In genomic region chr10:26890956-26891355, GRCh38 we compare ENCODE assay signal across 1 cellular context.
TF ChIP-seq lines count a peak whose summit lies in the region.

No MANE protein-coding gene starts in this region.

TF ChIP-seq in K562, 482 proteins besides CTCF, POLR2A, EP300 and RAD21 (continued from another document):
- TF ChIP-seq CHAMP1 (IDR thresholded peaks at IDR 0.05) (0 out of 2 replicates have a peak, but pooled peaks have one; percentile 25), MEF2D (tag; conservative IDR thresholded peaks at IDR 0.05; ENCODE audit: low read depth) (no peak), SPI1 (IDR thresholded peaks at IDR 0.05; ENCODE audit: borderline replicate concordance, low read depth, low read length) (peak; percentile 30; the same call in 1 of the 2 replicates), ZNF197 (CRISPR knock-in tag; IDR thresholded peaks at IDR 0.05; ENCODE audit: low read depth) (no peak), NR1H2 (CRISPR knock-in tag; IDR thresholded peaks at IDR 0.05) (no peak), NRF1 (conservative IDR thresholded peaks at IDR 0.05 in 1 of 2, IDR thresholded peaks at IDR 0.05 in 1 of 2) (peak in 1 of 2 experiments; percentile 32; a peak in 2 of 4 replicates), SMARCE1 (IDR thresholded peaks at IDR 0.05) (peak; percentile 51; the same call in 1 of the 2 replicates), BMI1 (IDR thresholded peaks at IDR 0.05; ENCODE audit: low read length) (no peak), KDM5B (IDR thresholded peaks at IDR 0.05; ENCODE audit: insufficient replicate concordance, low read depth, low read length) (no peak), ZNF324 (CRISPR knock-in tag; IDR thresholded peaks at IDR 0.05) (no peak), ZNF589 (CRISPR knock-in tag; IDR thresholded peaks at IDR 0.05; ENCODE audit: low read depth) (no peak), IRF1 (CRISPR knock-in tag; IDR thresholded peaks at IDR 0.05; ENCODE audit: borderline replicate concordance) (no peak), ZBTB33 (CRISPR knock-in tag; IDR thresholded peaks at IDR 0.05) (peak; percentile 79), ZNF696 (CRISPR knock-in tag; conservative IDR thresholded peaks at IDR 0.05) (no peak), LARP7 (IDR thresholded peaks at IDR 0.05) (peak; percentile 15; the same call in 1 of the 2 replicates), TAF15 (IDR thresholded peaks at IDR 0.05; ENCODE audit: low read depth, low read length) (no peak), ELF4 (CRISPR knock-in tag; IDR thresholded peaks at IDR 0.05) (0 out of 2 replicates have a peak, but pooled peaks have one; percentile 26), THRB (CRISPR knock-in tag; conservative IDR thresholded peaks at IDR 0.05) (0 out of 2 replicates have a peak, but pooled peaks have one; percentile 32), EP400 (IDR thresholded peaks at IDR 0.05) (no peak), HDAC1 (IDR thresholded peaks at IDR 0.05) (0 out of 4 replicates have a peak, but pooled peaks of 1 of the 2 experiments have one; percentile 19), RBFOX2 (IDR thresholded peaks at IDR 0.05; ENCODE audit: low read depth, low read length) (no peak), CTCFL (IDR thresholded peaks at IDR 0.05; ENCODE audit: borderline replicate concordance, insufficient read depth, low read depth, low read length, poor library complexity, severe bottlenecking) (peak; percentile 68), CC2D1A (IDR thresholded peaks at IDR 0.05) (peak; percentile 86), RBM25 (IDR thresholded peaks at IDR 0.05; ENCODE audit: low read depth, low read length, severe bottlenecking) (no peak), CEBPB (tag; IDR thresholded peaks at IDR 0.05) (no peak), SMC3 (conservative IDR thresholded peaks at IDR 0.05; ENCODE audit: insufficient read depth, low read depth, low read length) (peak; percentile 54; the same call in 1 of the 2 replicates)
- TF ChIP-seq, protein P1, sequence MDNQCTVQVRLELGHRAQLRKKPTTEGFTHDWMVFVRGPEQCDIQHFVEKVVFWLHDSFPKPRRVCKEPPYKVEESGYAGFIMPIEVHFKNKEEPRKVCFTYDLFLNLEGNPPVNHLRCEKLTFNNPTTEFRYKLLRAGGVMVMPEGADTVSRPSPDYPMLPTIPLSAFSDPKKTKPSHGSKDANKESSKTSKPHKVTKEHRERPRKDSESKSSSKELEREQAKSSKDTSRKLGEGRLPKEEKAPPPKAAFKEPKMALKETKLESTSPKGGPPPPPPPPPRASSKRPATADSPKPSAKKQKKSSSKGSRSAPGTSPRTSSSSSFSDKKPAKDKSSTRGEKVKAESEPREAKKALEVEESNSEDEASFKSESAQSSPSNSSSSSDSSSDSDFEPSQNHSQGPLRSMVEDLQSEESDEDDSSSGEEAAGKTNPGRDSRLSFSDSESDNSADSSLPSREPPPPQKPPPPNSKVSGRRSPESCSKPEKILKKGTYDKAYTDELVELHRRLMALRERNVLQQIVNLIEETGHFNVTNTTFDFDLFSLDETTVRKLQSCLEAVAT (IDR thresholded peaks at IDR 0.05), result peak in 1 of 2 experiments; percentile 44; a peak in 1 of 4 replicates
TF ChIP-seq in K562: peak in this region for 17.
